In genomic region chr14:101225729-101226152, GRCh38 we compare ENCODE assay signal across 23 cellular contexts.
A peak's percentile ranks its signal among the peaks of the same experiment; 100 is the strongest.
DNase-seq lines count a peak whose midpoint lies in the region; ATAC-seq and TF ChIP-seq lines count a peak whose summit lies in the region.
"Had no signal": no experiment of that assay in that cellular context is flagged by ENCODE, and none has a peak within 500 bp of the region (broad histone marks: within the 10 kb centered on the region; RNA-seq: fewer than 3 reads in every experiment).

No MANE protein-coding gene starts in this region.

- H4K8ac ChIP-seq in mesendoderm (ENCODE audit: low read depth, low read length), result no peak overlapping the region

- H3K9me3 Mint-ChIP-seq in nephron, result no peaks in the 10 kb centered on the region
- H3K9me3 Mint-ChIP-seq: activated naive CD4-positive, alpha-beta T cell treated with anti-CD3 and anti-CD28 coated beads, Interleukin-2, amount 10 ng/mL, durations not matched to agents 7 days and 5 days; activated T-helper 1 cell treated with anti-CD3 and anti-CD28 coated beads, Interleukin-12 subunit alpha, Interleukin-12 subunit beta, Interleukin-2, Interleukin-4 antibody, amounts not matched to agents 30 ng/mL and 10 ng/mL and 1 ng/mL, durations not matched to agents 14 hours and 24 hours and 36 hours had no signal

- peak; percentile 43 for DNase-seq in right atrium auricular region (ENCODE audit: low spot score)
- no peak for DNase-seq in left ventricle myocardium inferior
- DNase-seq in colonic mucosa, result peak; percentile 10
- DNase-seq in NCI-H82 (lab: John Stamatoyannopoulos, UW), result no peak
- no peak for DNase-seq in activated CD4-positive, alpha-beta T cell treated with anti-CD3 and anti-CD28 coated beads, Interleukin-2, amount 50 U/mL, for 4 hours
- DNase-seq in mesendoderm, result no peak
- DNase-seq: activated CD4-positive, CD25-positive, alpha-beta regulatory T cell treated with anti-CD3 and anti-CD28 coated beads, Interleukin-2, amount 50 U/mL, for 72 hours; activated naive CD4-positive, alpha-beta T cell treated with anti-CD3 and anti-CD28 coated beads, Interleukin-2, amount 10 ng/mL, durations not matched to agents 7 days and 5 days; BE2C; caudate nucleus; glutamatergic neuron; left cardiac atrium; mesenchymal stem cell; naive B cell; NCI-H524 treated with DMSO at 0.1 percent for 48 hours; trophoblast cell had no signal

- no peak overlapping the region for H3K4me3 ChIP-seq in right atrium auricular region
- H3K4me3 ChIP-seq in left ventricle myocardium inferior, result no peak overlapping the region
- no peak overlapping the region for H3K4me3 ChIP-seq in colonic mucosa
- H3K4me3 ChIP-seq in mesendoderm (ENCODE audit: low read length), result no peak overlapping the region
- H3K4me3 ChIP-seq: dorsolateral prefrontal cortex, SJCRH30 had no signal

- H3K36me3 ChIP-seq in right atrium auricular region (no peaks in the 10 kb centered on the region), left ventricle myocardium inferior (no peaks in the 10 kb centered on the region), colonic mucosa (no peaks in the 10 kb centered on the region), mesendoderm (ENCODE audit: control insufficient read depth, insufficient read depth, low read length) (no peaks in the 10 kb centered on the region)
- H3K36me3 ChIP-seq: BE2C, SJCRH30 had no signal

- no peak overlapping the region for H2BK5ac ChIP-seq in mesendoderm (ENCODE audit: low read length)

- no peak overlapping the region for H3K23ac ChIP-seq in mesendoderm (ENCODE audit: low read length)

- no peaks in the 10 kb centered on the region for H3K79me2 ChIP-seq in mesendoderm (ENCODE audit: control insufficient read depth, insufficient read depth, low read length)

- no peak overlapping the region for H3K4ac ChIP-seq in mesendoderm (ENCODE audit: low read depth, low read length)

- H3K36me3 Mint-ChIP-seq in nephron (ENCODE audit: low read depth), result no peaks in the 10 kb centered on the region
- H3K36me3 Mint-ChIP-seq: activated naive CD4-positive, alpha-beta T cell treated with anti-CD3 and anti-CD28 coated beads, Interleukin-2, amount 10 ng/mL, durations not matched to agents 7 days and 5 days; naive B cell had no signal

- H3K4me1 ChIP-seq in right atrium auricular region (no peaks in the 10 kb centered on the region), left ventricle myocardium inferior (no peaks in the 10 kb centered on the region), colonic mucosa (no peaks in the 10 kb centered on the region), mesendoderm (ENCODE audit: control insufficient read depth, low read depth, low read length) (no peaks in the 10 kb centered on the region)
- H3K4me1 ChIP-seq: Caco-2 had no signal

- no peaks in the 10 kb centered on the region for H3K79me1 ChIP-seq in mesendoderm (ENCODE audit: low read length)

- H2AK5ac ChIP-seq in mesendoderm (ENCODE audit: low read length), result no peak overlapping the region

- H3K9ac ChIP-seq in colonic mucosa (ENCODE audit: low read depth in 2 of 2, low read length in 2 of 2) (no peak overlapping the region), mesendoderm (ENCODE audit: low read length) (no peak overlapping the region)
- H3K9ac ChIP-seq: KMS-11 had no signal

- H3K4me2 ChIP-seq in mesendoderm (ENCODE audit: low read length), result no peak overlapping the region
- H3K4me2 ChIP-seq: KMS-11 had no signal

- no peak overlapping the region for H3K18ac ChIP-seq in mesendoderm (ENCODE audit: low read length)

- H2BK15ac ChIP-seq in mesendoderm (replicated peaks; ENCODE audit: low read depth), result no peak overlapping the region

- TF ChIP-seq CTCF in right atrium auricular region (IDR thresholded peaks at IDR 0.05), result no peak
- no peak for TF ChIP-seq CTCF in left ventricle myocardium inferior (IDR thresholded peaks at IDR 0.05; ENCODE audit: borderline replicate concordance)
- TF ChIP-seq CTCF in colonic mucosa (IDR thresholded peaks at IDR 0.05), result no peak
- TF ChIP-seq CTCF in nephron (IDR thresholded peaks at IDR 0.05; ENCODE audit: unreplicated experiment in 3 of 3), result no peak

- H3K56ac ChIP-seq in mesendoderm (ENCODE audit: low read length), result no peak overlapping the region

- no peaks in the 10 kb centered on the region for H3K27me3 Mint-ChIP-seq in nephron (ENCODE audit: low read depth)
- H3K27me3 Mint-ChIP-seq: naive B cell had no signal

- no peak overlapping the region for H4K5ac ChIP-seq in mesendoderm (ENCODE audit: low read length)

- H3K27ac ChIP-seq in right atrium auricular region, result no peak overlapping the region
- H3K27ac ChIP-seq in left ventricle myocardium inferior (replicated peaks), result no peak overlapping the region
- H3K27ac ChIP-seq in colonic mucosa, result no peak overlapping the region
- H3K27ac ChIP-seq in mesendoderm (ENCODE audit: low read depth, low read length), result no peak overlapping the region
- H3K27ac ChIP-seq: dorsolateral prefrontal cortex, KMS-11 had no signal

- intact Hi-C loops in left ventricle myocardium inferior (cut with micrococcal nuclease), result no loop called here
- intact Hi-C loops in colonic mucosa (cut with DNase I), result no loop called here

- H2BK120ac ChIP-seq in mesendoderm (ENCODE audit: low read depth, low read length), result no peak overlapping the region

- H3K27me3 ChIP-seq in right atrium auricular region, result no peaks in the 10 kb centered on the region
- H3K27me3 ChIP-seq in left ventricle myocardium inferior (ENCODE audit: low read depth), result peaks cover 50% of the 10 kb centered on the region
- H3K27me3 ChIP-seq in colonic mucosa, result no peaks in the 10 kb centered on the region
- no peaks in the 10 kb centered on the region for H3K27me3 ChIP-seq in mesendoderm (ENCODE audit: insufficient read depth, low read length, poor library complexity)
- H3K27me3 ChIP-seq: BE2C, dorsolateral prefrontal cortex, SJCRH30 had no signal

- H3K27ac Mint-ChIP-seq in nephron, result peak overlapping the region; percentile 90 to 93 (median 93)
- H3K27ac Mint-ChIP-seq: activated naive CD4-positive, alpha-beta T cell treated with anti-CD3 and anti-CD28 coated beads, Interleukin-2, amount 10 ng/mL, durations not matched to agents 7 days and 5 days; activated T-helper 1 cell treated with anti-CD3 and anti-CD28 coated beads, Interleukin-12 subunit alpha, Interleukin-12 subunit beta, Interleukin-2, Interleukin-4 antibody, amounts not matched to agents 30 ng/mL and 10 ng/mL and 1 ng/mL, durations not matched to agents 14 hours and 24 hours and 36 hours; naive B cell had no signal

- WGBS in mesendoderm (ENCODE audit: extremely low coverage, insufficient coverage, low lambda C conversion rate), result no CpG with 5 or more reads among the region's 14 CpGs

- H3K9me3 ChIP-seq in right atrium auricular region (no peaks in the 10 kb centered on the region), left ventricle myocardium inferior (replicated peaks) (no peaks in the 10 kb centered on the region), colonic mucosa (no peaks in the 10 kb centered on the region)
- H3K9me3 ChIP-seq: BE2C, Caco-2, SJCRH30 had no signal

- H3K4me3 Mint-ChIP-seq in nephron, result no peak overlapping the region
- H3K4me3 Mint-ChIP-seq: activated naive CD4-positive, alpha-beta T cell treated with anti-CD3 and anti-CD28 coated beads, Interleukin-2, amount 10 ng/mL, durations not matched to agents 7 days and 5 days; activated T-helper 1 cell treated with anti-CD3 and anti-CD28 coated beads, Interleukin-12 subunit alpha, Interleukin-12 subunit beta, Interleukin-2, Interleukin-4 antibody, amounts not matched to agents 30 ng/mL and 10 ng/mL and 1 ng/mL, durations not matched to agents 14 hours and 24 hours and 36 hours had no signal

- peaks cover 65% of the 10 kb centered on the region for H3K4me1 Mint-ChIP-seq in nephron
- H3K4me1 Mint-ChIP-seq: activated naive CD4-positive, alpha-beta T cell treated with anti-CD3 and anti-CD28 coated beads, Interleukin-2, amount 10 ng/mL, durations not matched to agents 7 days and 5 days had no signal

- ATAC-seq in GM21576 (IDR thresholded peaks at IDR 0.05; ENCODE audit: unreplicated experiment), result no peak
- ATAC-seq: left cardiac atrium had no signal

Comparison
In these comparisons a context has a peak if more than half of its experiments do, and no peak if none do; other contexts are left out.
1. DNase-seq: peak in right atrium auricular region (single experiment) and colonic mucosa (single experiment); none in left ventricle myocardium inferior (single experiment), NCI-H82 (single experiment), activated CD4-positive, alpha-beta T cell treated with anti-CD3 and anti-CD28 coated beads, Interleukin-2, amount 50 U/mL, for 4 hours (0 of 2) and mesendoderm (single experiment).